Comparison of ENCODE assay signal across 9 cellular contexts in genomic region chr5:170297589-170298462, GRCh38. TPM values are rescaled to one million over a fixed set of nuclear protein-coding genes. Genes with fewer than 3 reads are reported as not detected.
DNase-seq lines count a peak whose midpoint lies in the region; ATAC-seq and TF ChIP-seq lines count a peak whose summit lies in the region.
"Had no signal": no experiment of that assay in that cellular context is flagged by ENCODE, and none has a peak within 500 bp of the region (broad histone marks: within the 10 kb centered on the region; RNA-seq: fewer than 3 reads in every experiment).

Gene LCP2, minus strand, starts transcription at chr5:170297777. Its CDS starts 166 bp downstream, at chr5:170297611.

- H3K27ac Mint-ChIP-seq in CD4-positive, CD25-positive, alpha-beta regulatory T cell, result peak within 1 kb of the TSS; percentile 98
- peak within 1 kb of the TSS; percentile 97 for H3K27ac Mint-ChIP-seq in activated T-cell treated with anti-CD3 and anti-CD28 coated beads, Interleukin-2, amount 50 U/mL, for 24 hours

- H3K4me3 Mint-ChIP-seq in CD4-positive, CD25-positive, alpha-beta regulatory T cell, result peak within 1 kb of the TSS; percentile 97 to 99 (median 99)
- H3K4me3 Mint-ChIP-seq in activated T-cell treated with anti-CD3 and anti-CD28 coated beads, Interleukin-2, amount 50 U/mL, for 24 hours, result peak within 1 kb of the TSS; percentile 95

- ATAC-seq in CD4-positive, CD25-positive, alpha-beta regulatory T cell (ENCODE audit: low read depth in 2 of 2), result peak; percentile 66 to 69
- peak; percentile 38 for ATAC-seq in GM19463 (IDR thresholded peaks at IDR 0.05; ENCODE audit: unreplicated experiment)
- peak; percentile 38 for ATAC-seq in HG03520 (IDR thresholded peaks at IDR 0.05; ENCODE audit: unreplicated experiment)
- peak; percentile 61 to 68 (median 62) for ATAC-seq in right lobe of liver

- intact Hi-C loops in right lobe of liver (cut with DNase I) (no loop called here), tibial artery (cut with DNase I; ENCODE audit: low total_unique reads) (no loop called here)

- WGBS in right lobe of liver (ENCODE audit: insufficient coverage, low coverage, low lambda C conversion rate, missing lambda C conversion rate), result 20% methylated on average over 8 of the region's 10 CpGs

- peak within 1 kb of the TSS; percentile 83 for H3K27ac ChIP-seq in CD4-positive, CD25-positive, alpha-beta regulatory T cell (ENCODE audit: insufficient read depth, low read length, poor library complexity, severe bottlenecking)
- H3K27ac ChIP-seq in right lobe of liver (peak within 1 kb of the TSS; percentile 72 to 84 (median 82)), tibial artery (peak within 1 kb of the TSS; percentile 46)

- peaks cover 11% of the 10 kb centered on the region for H3K36me3 ChIP-seq in CD4-positive, CD25-positive, alpha-beta regulatory T cell (ENCODE audit: control insufficient read depth, insufficient read depth, low read length)
- no peaks in the 10 kb centered on the region for H3K36me3 ChIP-seq in right lobe of liver
- no peaks in the 10 kb centered on the region for H3K36me3 ChIP-seq in tibial artery

- peaks cover 45% of the 10 kb centered on the region for H3K36me3 Mint-ChIP-seq in CD4-positive, CD25-positive, alpha-beta regulatory T cell
- peaks cover 49% of the 10 kb centered on the region for H3K36me3 Mint-ChIP-seq in activated T-cell treated with anti-CD3 and anti-CD28 coated beads, Interleukin-2, amount 50 U/mL, for 24 hours (ENCODE audit: low read depth)

- no peaks in the 10 kb centered on the region for H3K9me3 Mint-ChIP-seq in CD4-positive, CD25-positive, alpha-beta regulatory T cell
- no peaks in the 10 kb centered on the region for H3K9me3 Mint-ChIP-seq in activated T-cell treated with anti-CD3 and anti-CD28 coated beads, Interleukin-2, amount 50 U/mL, for 24 hours

- H3K9me3 ChIP-seq in CD4-positive, CD25-positive, alpha-beta regulatory T cell (ENCODE audit: control insufficient read depth in 2 of 2, low read length in 2 of 2), result no peaks in the 10 kb centered on the region
- H3K9me3 ChIP-seq in right lobe of liver (no peaks in the 10 kb centered on the region), tibial artery (no peaks in the 10 kb centered on the region)

- H3K27me3 Mint-ChIP-seq in CD4-positive, CD25-positive, alpha-beta regulatory T cell, result no peaks in the 10 kb centered on the region
- H3K27me3 Mint-ChIP-seq in activated T-cell treated with anti-CD3 and anti-CD28 coated beads, Interleukin-2, amount 50 U/mL, for 24 hours, result no peaks in the 10 kb centered on the region

- TF ChIP-seq CTCF in right lobe of liver (IDR thresholded peaks at IDR 0.05) (no peak), tibial artery (IDR thresholded peaks at IDR 0.05) (no peak)

- H3K4me1 Mint-ChIP-seq in CD4-positive, CD25-positive, alpha-beta regulatory T cell, result peaks cover 6 to 73% (median 43%) of the 10 kb centered on the region in 4 donors
- peaks cover 75% of the 10 kb centered on the region for H3K4me1 Mint-ChIP-seq in activated T-cell treated with anti-CD3 and anti-CD28 coated beads, Interleukin-2, amount 50 U/mL, for 24 hours (ENCODE audit: low read depth)

- peak; percentile 32 for TF ChIP-seq POLR2A in right lobe of liver (IDR thresholded peaks at IDR 0.05)

- no peaks in the 10 kb centered on the region for H3K27me3 ChIP-seq in CD4-positive, CD25-positive, alpha-beta regulatory T cell (ENCODE audit: control insufficient read depth, insufficient read depth, low read length)
- H3K27me3 ChIP-seq in right lobe of liver, result no peaks in the 10 kb centered on the region
- no peaks in the 10 kb centered on the region for H3K27me3 ChIP-seq in tibial artery

- H3K4me1 ChIP-seq in CD4-positive, CD25-positive, alpha-beta regulatory T cell (ENCODE audit: control insufficient read depth, insufficient read depth, low read length, poor library complexity, severe bottlenecking), result peaks cover 80% of the 10 kb centered on the region
- H3K4me1 ChIP-seq in right lobe of liver (no peaks in the 10 kb centered on the region), tibial artery (peaks cover 0 to 6% (median 4%) of the 10 kb centered on the region in 4 donors)

- H3K4me3 ChIP-seq in CD4-positive, CD25-positive, alpha-beta regulatory T cell (ENCODE audit: low read depth, low read length), result peak within 1 kb of the TSS; percentile 99
- H3K4me3 ChIP-seq in right lobe of liver, result peak within 1 kb of the TSS; percentile 40 to 56 (median 43)
- H3K4me3 ChIP-seq in tibial artery, result peak within 1 kb of the TSS; percentile 39 to 40

- DNase-seq in CD4-positive, CD25-positive, alpha-beta regulatory T cell, result peak in 2 of 3 donors; percentile 52 to 86
- no peak for DNase-seq in activated T-cell treated with anti-CD3 and anti-CD28 coated beads, Interleukin-2, amount 50 U/mL, for 24 hours
- DNase-seq in right lobe of liver (peak in 1 of 3 donors; percentile 42), tibial artery (no peak), A172 (ENCODE audit: low spot score) (no peak), NCI-H2196 treated with DMSO at 0.1 percent for 48 hours (lab: John Stamatoyannopoulos, UW; ENCODE audit: unreplicated experiment) (no peak)

RNA-seq across cellular contexts. Expression of gene LCP2, which starts in this region (rescaled TPM):
- 351 TPM for total RNA-seq in CD4-positive, CD25-positive, alpha-beta regulatory T cell
- polyA plus RNA-seq in CD4-positive, CD25-positive, alpha-beta regulatory T cell, result 100 to 1,000 TPM; 164 to 207 (median 192) TPM
- total RNA-seq in right lobe of liver, result 10 to 100 TPM in 3 of 6 experiments, 1 to 10 TPM in 3; 4.4 to 20.5 (median 10.1) TPM
- not detected in 2 replicates for total RNA-seq in A172 (2014; rRNA removed; shearing (Covaris generic))
- total RNA-seq: renal cortical epithelial cell had no signal

Comparison
In these comparisons a context has a peak if more than half of its experiments do, and no peak if none do; other contexts are left out.
1. RNA of gene LCP2 (total RNA-seq): 351 TPM in CD4-positive, CD25-positive, alpha-beta regulatory T cell (single experiment); 4.4 to 20.5 TPM in right lobe of liver and not detected in A172; every median in the first group is over 10 times any median in the second.
2. DNase-seq: peak in CD4-positive, CD25-positive, alpha-beta regulatory T cell (2 of 3); none in activated T-cell treated with anti-CD3 and anti-CD28 coated beads, Interleukin-2, amount 50 U/mL, for 24 hours (single experiment), tibial artery (0 of 2), A172 (single experiment) and NCI-H2196 treated with DMSO at 0.1 percent for 48 hours (single experiment).
3. H3K4me3 ChIP-seq: peak in every context shown above with its lines; median percentile 99 in CD4-positive, CD25-positive, alpha-beta regulatory T cell; 43 in right lobe of liver; 40 in tibial artery.
4. Peak in every context shown above with its lines, with median percentiles within 50 percentile points of each other: ATAC-seq and H3K27ac ChIP-seq.